In genomic region chr5:34712565-34712964, GRCh38 we compare ENCODE assay signal across 17 cellular contexts.
"Had no signal": no experiment of that assay in that cellular context is flagged by ENCODE, and none has a peak within 500 bp of the region (broad histone marks: within the 10 kb centered on the region; RNA-seq: fewer than 3 reads in every experiment).

No MANE protein-coding gene starts in this region.

- H3K4me2 ChIP-seq: KMS-11 had no signal

- H3K27me3 ChIP-seq: SJSA1 had no signal

- DNase-seq: Kasumi-1, MM.1S, NCI-H1092 treated with DMSO at 0.1 percent for 48 hours, NCI-H1436, NCI-H187 treated with DMSO at 0.1 percent for 48 hours, NCI-H2029 treated with DMSO at 0.1 percent for 48 hours, NCI-H2227 treated with DMSO at 0.1 percent for 48 hours, NCI-H524, NCI-H526 treated with DMSO at 0.1 percent for 48 hours, NCI-H748 treated with DMSO at 0.1 percent for 48 hours, Right ventricle myocardium superior, RPMI8226, SIG-M5 had no signal

- H3K36me3 ChIP-seq: SJSA1 had no signal

- FAIRE-seq: RCC 7860 had no signal

- H3K9ac ChIP-seq: KMS-11 had no signal

- H3K9me3 ChIP-seq: SJSA1 had no signal

- H3K27ac ChIP-seq: KMS-11, SJSA1, SK-N-MC had no signal

- H3K4me3 ChIP-seq: SJSA1, SK-N-MC had no signal
